8 cellular contexts compared by ENCODE assay signal in genomic region chr17:38752119-38752929, GRCh38. TPM values are rescaled to one million over a fixed set of nuclear protein-coding genes. Genes with fewer than 3 reads are reported as not detected.
DNase-seq lines count a peak whose midpoint lies in the region; TF ChIP-seq lines count a peak whose summit lies in the region.

TSS of gene PSMB3 (plus strand) at chr17:38752741. CDS start at chr17:38752827, 86 bp downstream.

- H3K4me1 ChIP-seq in SJSA1 (replicated peaks) (peaks cover 30% of the 10 kb centered on the region), neuron (ENCODE audit: insufficient read depth, low read length) (peaks cover 21% of the 10 kb centered on the region)

- H3K27me3 ChIP-seq in SJSA1 (replicated peaks) (no peaks in the 10 kb centered on the region), neuron (ENCODE audit: insufficient read depth, low read length) (no peaks in the 10 kb centered on the region)

- H3K27ac ChIP-seq in SJSA1 = peak within 1 kb of the TSS; percentile 59

- TF ChIP-seq CTCF in HFF-Myc (IDR thresholded peaks at IDR 0.05; ENCODE audit: low read depth, low read length, missing control alignments) = no peak

- peak; percentile 99 for DNase-seq in GM04503 (ENCODE audit: low read depth)
- DNase-seq in HFF-Myc (ENCODE audit: extremely low read depth, low read depth) = peak; percentile 100
- peak; percentile 100 for DNase-seq in MV-4-11 (lab: John Stamatoyannopoulos, UW)
- DNase-seq in SJSA1 (ENCODE audit: low read depth in 1 of 2, low spot score in 2 of 2) = peak; percentile 96 to 98
- peak; percentile 79 to 88 (median 84) for DNase-seq in activated naive CD4-positive, alpha-beta T cell (lab: John Stamatoyannopoulos, UW)
- DNase-seq in foreskin melanocyte = peak; percentile 99
- peak; percentile 100 for DNase-seq in stromal cell of bone marrow (ENCODE audit: low read depth)

- H3K9me3 ChIP-seq in SJSA1 (replicated peaks) (no peaks in the 10 kb centered on the region), neuron (ENCODE audit: low read length) (no peaks in the 10 kb centered on the region)

- peak within 1 kb of the TSS; percentile 35 for H2AFZ ChIP-seq in neuron (ENCODE audit: low read depth, low read length)

- H3K4me3 ChIP-seq in HFF-Myc (replicated peaks; ENCODE audit: low read depth, low read length) (peak within 1 kb of the TSS; percentile 99), SJSA1 (peak within 1 kb of the TSS; percentile 68), neuron (ENCODE audit: low read length) (peak within 1 kb of the TSS; percentile 67)

- H3K36me3 ChIP-seq in SJSA1 (peaks cover 40% of the 10 kb centered on the region), neuron (ENCODE audit: insufficient read depth, low read length) (peaks cover 15% of the 10 kb centered on the region)

RNA-seq across cellular contexts. Expression of gene PSMB3, which starts in this region (rescaled TPM):
- 297 and 448 TPM in 2 replicates for total RNA-seq in SJSA1 (2014; rRNA removed; shearing (Covaris generic))

Comparison
In these comparisons a context has a peak if more than half of its experiments do, and no peak if none do; other contexts are left out.
1. Peak in every context shown above with its lines: DNase-seq, H3K4me3 ChIP-seq and H3K27ac ChIP-seq.